20 cellular contexts compared by ENCODE assay signal in genomic region chr18:390748-391478, GRCh38.
"Had no signal": no experiment of that assay in that cellular context is flagged by ENCODE, and none has a peak within 500 bp of the region (broad histone marks: within the 10 kb centered on the region; RNA-seq: fewer than 3 reads in every experiment).

No MANE protein-coding gene starts in this region.

- H3K27me3 ChIP-seq: esophagus muscularis mucosa, hepatocyte, neutrophil, stomach, transverse colon, uterus had no signal

- DNase-seq: effector memory CD8-positive, alpha-beta T cell; foreskin fibroblast; head of caudate nucleus; kidney; left cardiac atrium; left ventricle myocardium superior; naive thymus-derived CD4-positive, alpha-beta T cell; psoas muscle; stimulated activated naive CD4-positive, alpha-beta T cell; stomach; substantia nigra; transverse colon; uterus had no signal

- H3K36me3 ChIP-seq: esophagus muscularis mucosa, neutrophil, stomach, thoracic aorta, transverse colon, uterus had no signal

- H3K4me1 ChIP-seq: psoas muscle, uterus had no signal

- H3K27ac ChIP-seq: epithelial cell of prostate, esophagus muscularis mucosa, hepatocyte, neutrophil, psoas muscle, skin epidermis, stomach, thoracic aorta, transverse colon, uterus had no signal

- H3K4me3 ChIP-seq: esophagus muscularis mucosa, hepatocyte, psoas muscle, skin epidermis, stomach, thoracic aorta, transverse colon, uterus had no signal

- ATAC-seq: effector memory CD8-positive, alpha-beta T cell; left cardiac atrium; left ventricle myocardium superior; naive thymus-derived CD4-positive, alpha-beta T cell; psoas muscle; sciatic nerve had no signal

- H3K9me3 ChIP-seq: esophagus muscularis mucosa, neutrophil, psoas muscle, stomach, thoracic aorta, transverse colon, uterus had no signal
